In genomic region chr16:70253291-70254094, GRCh38 we compare ENCODE assay signal across 8 cellular contexts. TPM values are rescaled to one million over a fixed set of nuclear protein-coding genes. Genes with fewer than 3 reads are reported as not detected.
DNase-seq lines count a peak whose midpoint lies in the region; ATAC-seq and TF ChIP-seq lines count a peak whose summit lies in the region.

No MANE protein-coding gene starts in this region.

- H3K4me3 Mint-ChIP-seq in activated naive CD8-positive, alpha-beta T cell treated with anti-CD3 and anti-CD28 coated beads for 36 hours, result no peak overlapping the region

- H3K4me1 Mint-ChIP-seq in activated naive CD8-positive, alpha-beta T cell treated with anti-CD3 and anti-CD28 coated beads for 36 hours, result peaks cover 14% of the 10 kb centered on the region

- peaks cover 30% of the 10 kb centered on the region for H3K36me3 Mint-ChIP-seq in activated naive CD8-positive, alpha-beta T cell treated with anti-CD3 and anti-CD28 coated beads for 36 hours

- no peak overlapping the region for H3K9ac ChIP-seq in Loucy (ENCODE audit: low read depth, low read length, poor library complexity, severe bottlenecking)

- H3K9me3 Mint-ChIP-seq in activated naive CD8-positive, alpha-beta T cell treated with anti-CD3 and anti-CD28 coated beads for 36 hours, result no peaks in the 10 kb centered on the region

- H3K27me3 ChIP-seq in Loucy (ENCODE audit: insufficient read depth, low read length, poor library complexity, severe bottlenecking), result no peaks in the 10 kb centered on the region

- peaks cover 3% of the 10 kb centered on the region for H3K27me3 Mint-ChIP-seq in activated naive CD8-positive, alpha-beta T cell treated with anti-CD3 and anti-CD28 coated beads for 36 hours

- peaks cover 8% of the 10 kb centered on the region for H3K4me1 ChIP-seq in Loucy (ENCODE audit: insufficient read depth, low read length, poor library complexity, severe bottlenecking)

- H2AFZ ChIP-seq in Loucy (ENCODE audit: low read length), result no peak overlapping the region

- H3K4me2 ChIP-seq in Loucy (ENCODE audit: low read depth, low read length, poor library complexity, severe bottlenecking), result no peak overlapping the region

- peaks cover 59% of the 10 kb centered on the region; the same call in 1 of the 2 replicates for H3K36me3 ChIP-seq in Loucy (ENCODE audit: insufficient read depth, low read length)

- peak; percentile 62 for TF ChIP-seq CTCF in Loucy (conservative IDR thresholded peaks at IDR 0.05; ENCODE audit: low read length)

- ATAC-seq in HG03354 (IDR thresholded peaks at IDR 0.05; ENCODE audit: poor library complexity, severe bottlenecking, unreplicated experiment) (no peak), HG02763 (IDR thresholded peaks at IDR 0.05; ENCODE audit: unreplicated experiment) (no peak)

- H3K9me3 ChIP-seq in Loucy (ENCODE audit: insufficient read depth, low read depth, low read length), result no peaks in the 10 kb centered on the region

- H4K20me1 ChIP-seq in Loucy (ENCODE audit: insufficient read depth, low read length, poor library complexity, severe bottlenecking), result peaks cover 24% of the 10 kb centered on the region

- no peak overlapping the region for H3K4me3 ChIP-seq in Loucy (ENCODE audit: low read length, poor library complexity, severe bottlenecking)

- peaks cover 28% of the 10 kb centered on the region for H3K79me2 ChIP-seq in Loucy (ENCODE audit: insufficient read depth, low read length)

- DNase-seq in NCI-H345 (lab: John Stamatoyannopoulos, UW) (peak; percentile 4), NCI-H345 treated with DMSO at 0.1 percent for 48 hours (lab: John Stamatoyannopoulos, UW; ENCODE audit: unreplicated experiment) (no peak), iris pigment epithelial cell (ENCODE audit: low read depth) (peak; percentile 53), stromal cell of bone marrow (ENCODE audit: low read depth) (peak; percentile 12)
- DNase-seq in activated naive CD8-positive, alpha-beta T cell treated with anti-CD3 and anti-CD28 coated beads for 36 hours, result peak; percentile 38

- H3K9me2 ChIP-seq in Loucy (replicated peaks; ENCODE audit: low read depth, low read length), result no peaks in the 10 kb centered on the region

- peaks cover 6% of the 10 kb centered on the region; the same call in 1 of the 2 replicates for H3F3A ChIP-seq in Loucy (ENCODE audit: low read depth)

- H3K27ac Mint-ChIP-seq in activated naive CD8-positive, alpha-beta T cell treated with anti-CD3 and anti-CD28 coated beads for 36 hours, result peak overlapping the region; percentile 58

RNA-seq across cellular contexts. Expression of gene EXOSC6, which starts 1.8 kb away (rescaled TPM):
- total RNA-seq in activated naive CD8-positive, alpha-beta T cell treated with anti-CD3 and anti-CD28 coated beads for 36 hours, result 10 to 100 TPM; 34.9 to 35.5 TPM

RNA-seq across cellular contexts. Expression of gene AARS1, which starts 35.8 kb away (rescaled TPM):
- 100 to 1,000 TPM; 167 to 173 TPM for total RNA-seq in activated naive CD8-positive, alpha-beta T cell treated with anti-CD3 and anti-CD28 coated beads for 36 hours

RNA-seq across cellular contexts. Expression of gene DDX19B, which starts 45.5 kb away (rescaled TPM):
- total RNA-seq in activated naive CD8-positive, alpha-beta T cell treated with anti-CD3 and anti-CD28 coated beads for 36 hours, result 10 to 100 TPM; 36.7 to 39.3 TPM
